8 cellular contexts compared by ENCODE assay signal in genomic region chr17:17313350-17313991, GRCh38. TPM values are rescaled to one million over a fixed set of nuclear protein-coding genes. Genes with fewer than 3 reads are reported as not detected.
A peak's percentile ranks its signal among the peaks of the same experiment; 100 is the strongest.
DNase-seq lines count a peak whose midpoint lies in the region; ATAC-seq and TF ChIP-seq lines count a peak whose summit lies in the region.

No MANE protein-coding gene starts in this region.

- H3K4me1 Mint-ChIP-seq in T-helper 17 cell: peaks cover 8% of the 10 kb centered on the region

- H3K4me3 ChIP-seq in astrocyte of the spinal cord (ENCODE audit: low read depth, low read length): no peak overlapping the region

- H3K27me3 Mint-ChIP-seq in T-helper 17 cell: no peaks in the 10 kb centered on the region

- H3K27ac Mint-ChIP-seq in T-helper 17 cell: no peak overlapping the region

- no peaks in the 10 kb centered on the region for H3K9me3 ChIP-seq in T-helper 17 cell (ENCODE audit: control insufficient read depth, low read length, poor library complexity, severe bottlenecking)

- in situ Hi-C loops in astrocyte of the spinal cord (cut with HindIII; ENCODE audit: low sequenced_read_pairs): no loop called here

- peak; percentile 48 for ATAC-seq in HG02870 (IDR thresholded peaks at IDR 0.05; ENCODE audit: unreplicated experiment)
- ATAC-seq in T-helper 17 cell: peak; percentile 99

- DNase-seq in Ammon's horn (ENCODE audit: low spot score) (peak; percentile 46), T-helper 17 cell (peak; percentile 45 to 65 (median 52)), astrocyte of the spinal cord (ENCODE audit: low read depth, low spot score) (no peak), kidney tubule cell (ENCODE audit: low spot score) (peak; percentile 67), epidermal melanocyte (ENCODE audit: insufficient read length, low spot score) (no peak), mesenteric fat pad (ENCODE audit: low spot score) (no peak)
- DNase-seq in stimulated activated CD8-positive, alpha-beta memory T cell treated with anti-CD3 and anti-CD28 coated beads, Interleukin-12 subunit alpha, Interleukin-12 subunit beta, amount 100 ng/mL, for 24 hours (ENCODE audit: extremely low read depth): peak; percentile 34

- H3K4me3 Mint-ChIP-seq in T-helper 17 cell: no peak overlapping the region

- TF ChIP-seq CTCF in astrocyte of the spinal cord (IDR thresholded peaks at IDR 0.05; ENCODE audit: low read depth, low read length): peak; percentile 38

- H3K36me3 Mint-ChIP-seq in T-helper 17 cell (ENCODE audit: low read depth): no peaks in the 10 kb centered on the region

RNA-seq across cellular contexts. Expression of gene NT5M, which starts 10.3 kb away (rescaled TPM):
- total RNA-seq in T-helper 17 cell (10 to 100 TPM in 1 of 2 donors, 1 to 10 TPM in 1; 2.5 to 24.0 TPM), mesenteric fat pad (2.1 TPM)

RNA-seq across cellular contexts. Expression of gene COPS3, which starts 32.4 kb away (rescaled TPM):
- 10 to 100 TPM; 87.8 to 89.1 TPM for total RNA-seq in T-helper 17 cell
- 47.5 TPM for total RNA-seq in mesenteric fat pad

Comparison
In these comparisons a context has a peak if more than half of its experiments do, and no peak if none do; other contexts are left out.
1. DNase-seq: peak in Ammon's horn (single experiment), T-helper 17 cell (3 of 3), kidney tubule cell (single experiment) and stimulated activated CD8-positive, alpha-beta memory T cell treated with anti-CD3 and anti-CD28 coated beads, Interleukin-12 subunit alpha, Interleukin-12 subunit beta, amount 100 ng/mL, for 24 hours (single experiment); none in astrocyte of the spinal cord (single experiment), epidermal melanocyte (single experiment) and mesenteric fat pad (single experiment).